Comparison of ENCODE assay signal across 13 cellular contexts in genomic region chr10:86461963-86462804, GRCh38.
"Had no signal": no experiment of that assay in that cellular context is flagged by ENCODE, and none has a peak within 500 bp of the region (broad histone marks: within the 10 kb centered on the region; RNA-seq: fewer than 3 reads in every experiment).

No MANE protein-coding gene starts in this region.

- H3K27ac Mint-ChIP-seq: activated naive CD4-positive, alpha-beta T cell treated with anti-CD3 and anti-CD28 coated beads, Interleukin-2, amount 10 ng/mL, durations not matched to agents 7 days and 5 days; activated T-helper 17 cell treated with anti-CD3 and anti-CD28 coated beads, Interleukin-2, amount 50 U/mL, for 72 hours; memory B cell had no signal

- H3K27ac ChIP-seq: adrenal gland, left ventricle myocardium inferior, thoracic aorta had no signal

- H3K4me3 Mint-ChIP-seq: activated naive CD4-positive, alpha-beta T cell treated with anti-CD3 and anti-CD28 coated beads, Interleukin-2, amount 10 ng/mL, durations not matched to agents 7 days and 5 days; activated T-helper 17 cell treated with anti-CD3 and anti-CD28 coated beads, Interleukin-2, amount 50 U/mL, for 72 hours; memory B cell; nephron progenitor cell; stimulated activated naive CD8-positive, alpha-beta T cell treated with anti-CD3 and anti-CD28 coated beads, Interleukin-15, Interleukin-2, amounts not matched to agents 100 ng/mL and 50 ng/mL, for 24 hours had no signal

- H3K9me3 ChIP-seq: adrenal gland, left ventricle myocardium inferior, thoracic aorta had no signal

- H3K27me3 ChIP-seq: adrenal gland had no signal

- DNase-seq: activated naive CD4-positive, alpha-beta T cell treated with anti-CD3 and anti-CD28 coated beads, Interleukin-2, amount 10 ng/mL, durations not matched to agents 7 days and 5 days; adrenal gland; erythroblast; hippocampal formation; left ventricle myocardium inferior; nephron progenitor cell; stimulated activated CD4-positive, alpha-beta T cell treated with anti-CD3 and anti-CD28 coated beads, Interleukin-4, amount 100 ng/mL, for 24 hours; SW 1271; T-helper 9 cell had no signal

- ATAC-seq: activated T-helper 17 cell treated with anti-CD3 and anti-CD28 coated beads, Interleukin-2, amount 50 U/mL, for 72 hours had no signal

- H3K27me3 Mint-ChIP-seq: activated naive CD4-positive, alpha-beta T cell treated with anti-CD3 and anti-CD28 coated beads, Interleukin-2, amount 10 ng/mL, durations not matched to agents 7 days and 5 days; activated T-helper 17 cell treated with anti-CD3 and anti-CD28 coated beads, Interleukin-2, amount 50 U/mL, for 72 hours; memory B cell; stimulated activated naive CD8-positive, alpha-beta T cell treated with anti-CD3 and anti-CD28 coated beads, Interleukin-15, Interleukin-2, amounts not matched to agents 100 ng/mL and 50 ng/mL, for 24 hours had no signal

- H3K4me1 Mint-ChIP-seq: activated naive CD4-positive, alpha-beta T cell treated with anti-CD3 and anti-CD28 coated beads, Interleukin-2, amount 10 ng/mL, durations not matched to agents 7 days and 5 days; activated T-helper 17 cell treated with anti-CD3 and anti-CD28 coated beads, Interleukin-2, amount 50 U/mL, for 72 hours; memory B cell had no signal

- H3K4me1 ChIP-seq: adrenal gland, left ventricle myocardium inferior had no signal

- H3K4me3 ChIP-seq: adrenal gland, left ventricle myocardium inferior, thoracic aorta had no signal

- H3K9me3 Mint-ChIP-seq: activated naive CD4-positive, alpha-beta T cell treated with anti-CD3 and anti-CD28 coated beads, Interleukin-2, amount 10 ng/mL, durations not matched to agents 7 days and 5 days; activated T-helper 17 cell treated with anti-CD3 and anti-CD28 coated beads, Interleukin-2, amount 50 U/mL, for 72 hours; memory B cell; nephron progenitor cell; stimulated activated naive CD8-positive, alpha-beta T cell treated with anti-CD3 and anti-CD28 coated beads, Interleukin-15, Interleukin-2, amounts not matched to agents 100 ng/mL and 50 ng/mL, for 24 hours had no signal
